1 cellular context compared by ENCODE assay signal in genomic region chr1:201655243-201655642, GRCh38.
TF ChIP-seq lines count a peak whose summit lies in the region.

No MANE protein-coding gene starts in this region.

TF ChIP-seq in IMR-90, 13 proteins besides CTCF, POLR2A, EP300 and RAD21 (continued from another document):
- no peak for TF ChIP-seq USF2 (IDR thresholded peaks at IDR 0.05; ENCODE audit: low read depth, low read length)
- TF ChIP-seq MXI1 (IDR thresholded peaks at IDR 0.05; ENCODE audit: borderline replicate concordance, low read depth, low read length) = peak; percentile 53; the same call in 1 of the 2 replicates
- TF ChIP-seq NFE2L2 (IDR thresholded peaks at IDR 0.05; ENCODE audit: low read depth, low read length) = no peak
- no peak for TF ChIP-seq RFX5 (IDR thresholded peaks at IDR 0.05; ENCODE audit: low read depth, low read length)
- peak; percentile 10; the same call in 1 of the 2 replicates for TF ChIP-seq BHLHE40 (IDR thresholded peaks at IDR 0.05; ENCODE audit: low read depth, low read length)
